21 cellular contexts compared by ENCODE assay signal in the genomic region with DNA sequence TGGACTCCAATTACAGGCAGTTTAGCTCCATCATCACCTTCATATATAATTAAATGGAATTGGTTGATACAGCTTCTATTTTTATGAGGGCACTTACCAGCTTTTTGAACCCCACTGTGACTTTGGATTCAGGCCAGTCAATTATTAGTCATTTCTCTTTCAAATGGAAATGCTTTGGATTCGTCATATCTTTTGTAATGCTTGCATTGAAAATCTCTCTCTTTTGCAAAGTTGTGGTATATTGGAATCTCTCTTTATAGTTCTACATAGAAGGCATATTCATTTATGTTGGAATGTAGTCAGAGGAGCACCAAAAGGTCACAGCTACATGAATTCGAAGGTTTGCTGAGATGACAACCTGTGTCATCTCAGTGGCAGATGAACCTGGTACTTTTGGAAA.
DNase-seq lines count a peak whose midpoint lies in the region; ATAC-seq and TF ChIP-seq lines count a peak whose summit lies in the region.
"Had no signal": no experiment of that assay in that cellular context is flagged by ENCODE, and none has a peak within 500 bp of the region (broad histone marks: within the 10 kb centered on the region; RNA-seq: fewer than 3 reads in every experiment).

No MANE protein-coding gene starts in this region.

- no peak overlapping the region for H3K4ac ChIP-seq in mesenchymal stem cell (ENCODE audit: low read depth in 1 of 2, low read length in 2 of 2)

- 100% methylated on average over 1 of the region's 2 CpGs for WGBS in mesenchymal stem cell

- no peak overlapping the region for H3K18ac ChIP-seq in mesenchymal stem cell (ENCODE audit: low read depth in 1 of 2, low read length in 2 of 2)

- H3K36me3 Mint-ChIP-seq in CD14-positive monocyte, result no peaks in the 10 kb centered on the region
- H3K36me3 Mint-ChIP-seq: activated naive CD8-positive, alpha-beta T cell treated with anti-CD3 and anti-CD28 coated beads for 36 hours had no signal

- no peak overlapping the region for H3K14ac ChIP-seq in mesenchymal stem cell (ENCODE audit: low read length in 2 of 2)

- intact Hi-C loops in CD14-positive monocyte (cut with micrococcal nuclease), result no loop called here

- H3K4me3 ChIP-seq in mesenchymal stem cell (ENCODE audit: insufficient read depth in 1 of 2, low read depth in 1 of 2, low read length in 2 of 2), result no peak overlapping the region
- H3K4me3 ChIP-seq: HAP-1, left ventricle myocardium inferior, skin epidermis had no signal

- no peak overlapping the region for H3K4me2 ChIP-seq in mesenchymal stem cell (ENCODE audit: low read length, poor library complexity, severe bottlenecking)

- no peak overlapping the region for H2BK12ac ChIP-seq in mesenchymal stem cell (ENCODE audit: low read length in 2 of 2)

- no peak overlapping the region for H4K91ac ChIP-seq in mesenchymal stem cell (ENCODE audit: low read length)

- H3K27ac Mint-ChIP-seq in CD14-positive monocyte, result no peak overlapping the region
- H3K27ac Mint-ChIP-seq: activated CD4-positive, alpha-beta memory T cell treated with anti-CD3 and anti-CD28 coated beads, Interleukin-2, amount 10 ng/mL, durations not matched to agents 7 days and 5 days; activated naive CD8-positive, alpha-beta T cell treated with anti-CD3 and anti-CD28 coated beads for 36 hours; effector memory CD8-positive, alpha-beta T cell had no signal

- H3K27ac ChIP-seq in VCaP (peak overlapping the region; percentile 99), mesenchymal stem cell (ENCODE audit: low read length, poor library complexity, severe bottlenecking) (peak overlapping the region; percentile 59)
- H3K27ac ChIP-seq: left ventricle myocardium inferior, skin epidermis had no signal

- H3K4me1 Mint-ChIP-seq in CD14-positive monocyte, result no peaks in the 10 kb centered on the region
- H3K4me1 Mint-ChIP-seq: activated CD4-positive, alpha-beta memory T cell treated with anti-CD3 and anti-CD28 coated beads, Interleukin-2, amount 10 ng/mL, durations not matched to agents 7 days and 5 days; activated naive CD8-positive, alpha-beta T cell treated with anti-CD3 and anti-CD28 coated beads for 36 hours; central memory CD8-positive, alpha-beta T cell had no signal

- no peaks in the 10 kb centered on the region for H3K79me1 ChIP-seq in mesenchymal stem cell (replicated peaks; ENCODE audit: low read length, poor library complexity, severe bottlenecking)

- no peak overlapping the region for H4K8ac ChIP-seq in mesenchymal stem cell (ENCODE audit: low read length)

- no peaks in the 10 kb centered on the region for H3K9me3 ChIP-seq in mesenchymal stem cell (ENCODE audit: control insufficient read depth, low read length)
- H3K9me3 ChIP-seq: HAP-1, left ventricle myocardium inferior had no signal

- peaks cover 3% of the 10 kb centered on the region for H3K4me1 ChIP-seq in mesenchymal stem cell (ENCODE audit: control insufficient read depth, insufficient read depth, low read depth, low read length)
- H3K4me1 ChIP-seq: HAP-1, left ventricle myocardium inferior had no signal

- H3K9me3 Mint-ChIP-seq in CD14-positive monocyte, result peaks cover 0 to 9% (median 4%) of the 10 kb centered on the region in 7 donors

- no peak overlapping the region for H2BK5ac ChIP-seq in mesenchymal stem cell (ENCODE audit: low read depth, low read length, poor library complexity, severe bottlenecking)

- no peaks in the 10 kb centered on the region for H3K27me3 ChIP-seq in mesenchymal stem cell (ENCODE audit: control insufficient read depth in 1 of 2, insufficient read depth in 1 of 2, low read length in 2 of 2)

- TF ChIP-seq CTCF in VCaP (conservative IDR thresholded peaks at IDR 0.05) (no peak), CD14-positive monocyte (IDR thresholded peaks at IDR 0.05) (no peak)

- DNase-seq in HS-5 (ENCODE audit: low read depth), result peak; percentile 11
- peak; percentile 66 to 91 for DNase-seq in NCI-H2081 (lab: John Stamatoyannopoulos, UW)
- no peak for DNase-seq in mesenchymal stem cell
- no peak for DNase-seq in CD14-positive monocyte (ENCODE audit: low spot score)
- no peak for DNase-seq in NCI-H187 treated with DMSO at 0.1 percent for 48 hours (lab: John Stamatoyannopoulos, UW)
- DNase-seq: activated CD4-positive, alpha-beta memory T cell treated with anti-CD3 and anti-CD28 coated beads, Interleukin-2, amount 10 ng/mL, durations not matched to agents 7 days and 5 days; activated naive CD8-positive, alpha-beta T cell treated with anti-CD3 and anti-CD28 coated beads for 36 hours; activated T-cell treated with anti-CD3 and anti-CD28 coated beads, Interleukin-2, amount 50 U/mL, for 48 hours; DMS 273 treated with DMSO at 0.1 percent for 48 hours; effector memory CD8-positive, alpha-beta T cell; IMR-90; left ventricle myocardium inferior; NCI-H524 had no signal

- H2AK5ac ChIP-seq in mesenchymal stem cell (ENCODE audit: low read length, severe bottlenecking), result no peak overlapping the region

- H3K4me3 Mint-ChIP-seq in CD14-positive monocyte, result no peak overlapping the region
- H3K4me3 Mint-ChIP-seq: activated CD4-positive, alpha-beta memory T cell treated with anti-CD3 and anti-CD28 coated beads, Interleukin-2, amount 10 ng/mL, durations not matched to agents 7 days and 5 days; activated naive CD8-positive, alpha-beta T cell treated with anti-CD3 and anti-CD28 coated beads for 36 hours; central memory CD8-positive, alpha-beta T cell; effector memory CD8-positive, alpha-beta T cell had no signal

- no peaks in the 10 kb centered on the region for H3K27me3 Mint-ChIP-seq in CD14-positive monocyte (ENCODE audit: low read depth in 3 of 3)
- H3K27me3 Mint-ChIP-seq: activated CD4-positive, alpha-beta memory T cell treated with anti-CD3 and anti-CD28 coated beads, Interleukin-2, amount 10 ng/mL, durations not matched to agents 7 days and 5 days; activated naive CD8-positive, alpha-beta T cell treated with anti-CD3 and anti-CD28 coated beads for 36 hours; central memory CD8-positive, alpha-beta T cell; effector memory CD8-positive, alpha-beta T cell had no signal

- no peak overlapping the region for H2BK120ac ChIP-seq in mesenchymal stem cell (ENCODE audit: low read depth, low read length)

- H3K36me3 ChIP-seq in mesenchymal stem cell (ENCODE audit: control insufficient read depth in 1 of 2, insufficient read depth in 2 of 2, low read depth in 1 of 2, low read length in 2 of 2), result no peaks in the 10 kb centered on the region
- H3K36me3 ChIP-seq: HAP-1, left ventricle myocardium inferior had no signal

- no peak overlapping the region for H2BK15ac ChIP-seq in mesenchymal stem cell (ENCODE audit: low read depth, poor library complexity, severe bottlenecking)

- no peak overlapping the region for H3K23ac ChIP-seq in mesenchymal stem cell (ENCODE audit: low read length in 2 of 2)

- no peak for ATAC-seq in HG03045 (IDR thresholded peaks at IDR 0.05; ENCODE audit: unreplicated experiment)
- ATAC-seq in HG02973 (IDR thresholded peaks at IDR 0.05; ENCODE audit: unreplicated experiment), result no peak
- ATAC-seq: effector memory CD8-positive, alpha-beta T cell; Panc1; SK-N-SH treated with all-trans-retinoic acid at 6 μM for 48 hours had no signal

- H3K9ac ChIP-seq in mesenchymal stem cell (ENCODE audit: low read length), result no peak overlapping the region

- no peak overlapping the region for H2AFZ ChIP-seq in mesenchymal stem cell (ENCODE audit: low read depth, low read length)

Comparison
In these comparisons a context has a peak if more than half of its experiments do, and no peak if none do; other contexts are left out.
1. DNase-seq: peak in HS-5 (single experiment) and NCI-H2081 (2 of 2); none in mesenchymal stem cell (single experiment), CD14-positive monocyte (single experiment) and NCI-H187 treated with DMSO at 0.1 percent for 48 hours (single experiment).